In the genomic region with DNA sequence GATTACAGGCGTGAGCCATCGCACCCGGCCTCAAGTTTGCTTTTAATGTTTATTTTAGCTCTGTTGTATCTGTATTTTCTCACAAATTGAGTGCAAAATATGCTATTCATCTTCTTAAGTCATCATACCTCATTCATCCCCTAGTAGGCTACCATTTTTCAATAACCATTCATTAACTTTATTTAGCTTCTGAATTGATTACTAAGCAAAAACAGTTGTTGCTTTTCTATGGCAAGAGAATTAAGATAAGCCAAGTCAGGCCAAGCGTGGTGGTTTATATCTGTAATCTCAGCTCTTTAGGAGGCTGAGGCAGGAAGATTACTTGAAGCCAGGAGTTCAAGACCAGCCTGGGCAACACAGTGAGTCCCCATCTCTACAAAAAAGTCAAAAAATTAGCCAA, we compare ENCODE assay signal across 31 cellular contexts.
"Had no signal": no experiment of that assay in that cellular context is flagged by ENCODE, and none has a peak within 500 bp of the region (broad histone marks: within the 10 kb centered on the region; RNA-seq: fewer than 3 reads in every experiment).

No MANE protein-coding gene starts in this region.

- H3K36me3 ChIP-seq: neural progenitor cell, ovary, spleen, suprapubic skin, tibial artery, transverse colon, upper lobe of right lung, uterus had no signal

- H3K27ac Mint-ChIP-seq: natural killer cell; nephron; neural progenitor cell; progenitor cell of endocrine pancreas; stimulated activated memory B cell treated with anti-CD40 and anti-IgM and Interleukin-4, amounts not matched to agents 10 μg/mL and 1 μg/mL and 100 μg/mL, for 72 hours; stimulated activated naive CD8-positive, alpha-beta T cell treated with anti-CD3 and anti-CD28 coated beads, Interleukin-15, amount 100 ng/mL, for 72 hours; type B pancreatic cell had no signal

- H3K4me1 ChIP-seq: neural progenitor cell, parathyroid adenoma, psoas muscle, spleen, suprapubic skin, testis, transverse colon, upper lobe of right lung, uterus had no signal

- DNase-seq: natural killer cell; occipital lobe; ovary; posterior cingulate gyrus; psoas muscle; right cardiac atrium; spleen; stimulated activated CD4-positive, alpha-beta T cell treated with anti-CD3 and anti-CD28 coated beads, Interleukin-12 subunit alpha, Interleukin-12 subunit beta, amount 100 ng/mL, for 4 hours; stimulated activated CD4-positive, alpha-beta T cell treated with anti-CD3 and anti-CD28 coated beads, Interleukin-1b, Interleukin-23, amount 100 ng/mL, for 48 hours; stimulated activated CD4-positive, alpha-beta T cell treated with anti-CD3 and anti-CD28 coated beads, Interleukin-4, amount 100 ng/mL, for 1 hour; stimulated activated CD4-positive, alpha-beta T cell treated with anti-CD3 and anti-CD28 coated beads, Interleukin-4, amount 100 ng/mL, for 4 hours; stimulated activated CD8-positive, alpha-beta memory T cell treated with anti-CD3 and anti-CD28 coated beads, Interleukin-4, amount 100 ng/mL, for 48 hours; stimulated activated naive CD4-positive, alpha-beta T cell; stimulated activated naive CD8-positive, alpha-beta T cell treated with anti-CD3 and anti-CD28 coated beads, Interleukin-15, amount 100 ng/mL, for 72 hours; stimulated activated naive CD8-positive, alpha-beta T cell treated with anti-CD3 and anti-CD28 coated beads, Interleukin-15, Interleukin-2, amounts not matched to agents 100 U/mL and 50 U/mL, for 24 hours; substantia nigra; testis; tibial artery; transverse colon; upper lobe of right lung; uterus had no signal

- H3K79me2 ChIP-seq: parathyroid adenoma had no signal

- H3K9me3 Mint-ChIP-seq: nephron, neural progenitor cell had no signal

- H3K9ac ChIP-seq: neural progenitor cell, parathyroid adenoma had no signal

- H3K27me3 Mint-ChIP-seq: progenitor cell of endocrine pancreas; stimulated activated memory B cell treated with anti-CD40 and anti-IgM and Interleukin-4, amounts not matched to agents 10 μg/mL and 1 μg/mL and 100 μg/mL, for 72 hours; stimulated activated naive CD8-positive, alpha-beta T cell treated with anti-CD3 and anti-CD28 coated beads, Interleukin-15, amount 100 ng/mL, for 72 hours; type B pancreatic cell had no signal

- H3K4me3 ChIP-seq: neural progenitor cell, ovary, psoas muscle, skin epidermis, smooth muscle cell, spleen, suprapubic skin, testis, tibial artery, transverse colon, upper lobe of right lung, uterus had no signal

- H3K4me1 Mint-ChIP-seq: natural killer cell; neural progenitor cell; stimulated activated memory B cell treated with anti-CD40 and anti-IgM and Interleukin-4, amounts not matched to agents 10 μg/mL and 1 μg/mL and 100 μg/mL, for 72 hours; stimulated activated naive CD8-positive, alpha-beta T cell treated with anti-CD3 and anti-CD28 coated beads, Interleukin-15, amount 100 ng/mL, for 72 hours had no signal

- H3K36me3 Mint-ChIP-seq: neural progenitor cell; stimulated activated memory B cell treated with anti-CD40 and anti-IgM and Interleukin-4, amounts not matched to agents 10 μg/mL and 1 μg/mL and 100 μg/mL, for 72 hours; type B pancreatic cell had no signal

- H3K4me3 Mint-ChIP-seq: natural killer cell; nephron; neural progenitor cell; stimulated activated memory B cell treated with anti-CD40 and anti-IgM and Interleukin-4, amounts not matched to agents 10 μg/mL and 1 μg/mL and 100 μg/mL, for 72 hours; stimulated activated naive CD8-positive, alpha-beta T cell treated with anti-CD3 and anti-CD28 coated beads, Interleukin-15, amount 100 ng/mL, for 72 hours; type B pancreatic cell had no signal

- H3K27ac ChIP-seq: neural progenitor cell, ovary, parathyroid adenoma, psoas muscle, skin epidermis, spleen, suprapubic skin, testis, tibial artery, transverse colon, upper lobe of right lung, uterus had no signal

- H2AFZ ChIP-seq: neural progenitor cell, parathyroid adenoma had no signal

- H3K27me3 ChIP-seq: neural progenitor cell, ovary, spleen, suprapubic skin, testis, tibial artery, transverse colon, upper lobe of right lung, uterus had no signal

- H3K4me2 ChIP-seq: neural progenitor cell, smooth muscle cell had no signal

- H3K9me3 ChIP-seq: ovary, psoas muscle, spleen, suprapubic skin, testis, tibial artery, transverse colon, upper lobe of right lung, uterus had no signal

- ATAC-seq: natural killer cell; psoas muscle; right cardiac atrium; sciatic nerve; stimulated activated memory B cell treated with anti-CD40 and anti-IgM and Interleukin-4, amounts not matched to agents 10 μg/mL and 1 μg/mL and 100 μg/mL, for 72 hours; stimulated activated naive CD8-positive, alpha-beta T cell treated with anti-CD3 and anti-CD28 coated beads, Interleukin-15, amount 100 ng/mL, for 72 hours; stimulated activated naive CD8-positive, alpha-beta T cell treated with anti-CD3 and anti-CD28 coated beads, Interleukin-15, Interleukin-2, amounts not matched to agents 100 U/mL and 50 U/mL, for 24 hours; upper lobe of right lung had no signal
